In genomic region chr1:179754031-179754624, GRCh38 we compare ENCODE assay signal across 1 cellular context.
A peak's percentile ranks its signal among the peaks of the same experiment; 100 is the strongest.
TF ChIP-seq lines count a peak whose summit lies in the region.

No MANE protein-coding gene starts in this region.

TF ChIP-seq in SK-N-SH, 30 proteins besides CTCF, POLR2A, EP300 and RAD21 (continued from another document):
- TF ChIP-seq RCOR1 (IDR thresholded peaks at IDR 0.05; ENCODE audit: low read length) (peak; percentile 32; the same call in 1 of the 2 replicates), FOXM1 (IDR thresholded peaks at IDR 0.05; ENCODE audit: low read depth) (no peak), GATA2 (CRISPR knock-in tag; IDR thresholded peaks at IDR 0.05) (peak; percentile 78)
